Comparison of ENCODE assay signal across 29 cellular contexts in genomic region chr3:8329598-8329997, GRCh38.
"Had no signal": no experiment of that assay in that cellular context is flagged by ENCODE, and none has a peak within 500 bp of the region (broad histone marks: within the 10 kb centered on the region; RNA-seq: fewer than 3 reads in every experiment).

No MANE protein-coding gene starts in this region.

- H3K9ac ChIP-seq: neural progenitor cell, parathyroid adenoma had no signal

- H3K27ac ChIP-seq: breast epithelium, coronary artery, dorsolateral prefrontal cortex, gastroesophageal sphincter, hepatocyte, neural progenitor cell, parathyroid adenoma, right atrium auricular region, suprapubic skin, tibial artery, upper lobe of right lung had no signal

- ATAC-seq: gastroesophageal sphincter, upper lobe of right lung had no signal

- H3K9me3 ChIP-seq: breast epithelium, gastroesophageal sphincter, right atrium auricular region, suprapubic skin, tibial artery, upper lobe of right lung had no signal

- H3K27ac Mint-ChIP-seq: mesothelial cell of epicardium, neural progenitor cell had no signal

- H3K36me3 Mint-ChIP-seq: mesothelial cell of epicardium, naive B cell, neural progenitor cell had no signal

- H3K27me3 ChIP-seq: breast epithelium, dorsolateral prefrontal cortex, gastroesophageal sphincter, hepatocyte, neural progenitor cell, right atrium auricular region, suprapubic skin, tibial artery, upper lobe of right lung had no signal

- H3K4me3 ChIP-seq: breast epithelium, coronary artery, dorsolateral prefrontal cortex, gastroesophageal sphincter, hepatocyte, neural progenitor cell, right atrium auricular region, smooth muscle cell, suprapubic skin, tibial artery, upper lobe of right lung had no signal

- H3K36me3 ChIP-seq: breast epithelium, gastroesophageal sphincter, neural progenitor cell, right atrium auricular region, suprapubic skin, tibial artery, upper lobe of right lung had no signal

- H3K4me1 ChIP-seq: breast epithelium, gastroesophageal sphincter, neural progenitor cell, parathyroid adenoma, suprapubic skin, tibial artery, upper lobe of right lung had no signal

- H3K4me3 Mint-ChIP-seq: mesothelial cell of epicardium, neural progenitor cell had no signal

- H3K9me3 Mint-ChIP-seq: neural progenitor cell had no signal

- DNase-seq: activated CD4-positive, alpha-beta T cell treated with anti-CD3 and anti-CD28 coated beads for 4 hours; activated CD4-positive, alpha-beta T cell treated with anti-CD3 and anti-CD28 coated beads, Interleukin-2, amount 50 U/mL, for 48 hours; activated CD4-positive, CD25-positive, alpha-beta regulatory T cell; activated CD8-positive, alpha-beta memory T cell treated with anti-CD3 and anti-CD28 coated beads for 24 hours; activated gamma-delta T cell; activated naive CD4-positive, alpha-beta T cell treated with anti-CD3 and anti-CD28 coated beads, Interleukin-2, amount 50 U/mL, for 16 hours; amniotic stem cell; cerebellar nuclear complex; dorsolateral prefrontal cortex; effector memory CD4-positive, alpha-beta T cell; erythroblast; left cardiac atrium; naive B cell; occipital lobe; stimulated activated CD4-positive, alpha-beta T cell treated with anti-CD3 and anti-CD28 coated beads, Interleukin-1b, Interleukin-23, amount 100 ng/mL, for 48 hours; stimulated activated naive CD4-positive, alpha-beta T cell; T-helper 1 cell; tibial artery; upper lobe of right lung had no signal
